In the genomic region with DNA sequence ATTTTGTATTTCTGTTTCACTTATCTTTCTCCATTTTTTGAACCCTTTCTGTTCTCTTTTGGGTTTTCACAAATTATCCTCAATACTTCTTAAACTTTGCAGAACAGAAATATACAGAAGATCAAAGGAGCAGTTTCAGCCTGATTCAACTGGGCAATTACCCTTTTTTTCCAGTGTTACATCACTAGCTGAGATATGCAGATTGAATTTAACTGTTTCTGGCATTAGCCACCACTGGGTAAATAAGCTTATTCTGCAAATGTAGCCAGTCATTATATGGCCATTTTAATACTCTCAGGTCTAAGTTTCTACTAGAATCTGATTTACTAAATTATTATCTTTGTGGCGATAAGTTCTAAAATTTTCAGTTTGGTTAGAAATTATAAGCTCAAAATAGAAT, we compare ENCODE assay signal across 19 cellular contexts.
DNase-seq lines count a peak whose midpoint lies in the region; ATAC-seq lines count a peak whose summit lies in the region.
"Had no signal": no experiment of that assay in that cellular context is flagged by ENCODE, and none has a peak within 500 bp of the region (broad histone marks: within the 10 kb centered on the region; RNA-seq: fewer than 3 reads in every experiment).

No MANE protein-coding gene starts in this region.

- H3K4me3 ChIP-seq in skeletal muscle satellite cell (ENCODE audit: low read length): no peak overlapping the region
- H3K4me3 ChIP-seq: cardiac muscle cell had no signal

- peaks cover 45% of the 10 kb centered on the region for H3K4me1 ChIP-seq in skeletal muscle satellite cell (ENCODE audit: control insufficient read depth, insufficient read depth, low read length)

- no peak overlapping the region for H3K4me2 ChIP-seq in skeletal muscle satellite cell (ENCODE audit: low read length)

- H3K9ac ChIP-seq in skeletal muscle satellite cell (ENCODE audit: low read depth, low read length): peak overlapping the region; percentile 22

- no peaks in the 10 kb centered on the region for H3K9me3 ChIP-seq in skeletal muscle satellite cell (replicated peaks; ENCODE audit: low read length)

- no peaks in the 10 kb centered on the region for H3K36me3 ChIP-seq in skeletal muscle satellite cell (ENCODE audit: insufficient read depth, low read length)
- H3K36me3 ChIP-seq: cardiac muscle cell had no signal

- no peaks in the 10 kb centered on the region for H3K27me3 ChIP-seq in skeletal muscle satellite cell (ENCODE audit: control insufficient read depth, insufficient read depth, low read length)
- H3K27me3 ChIP-seq: cardiac muscle cell had no signal

- DNase-seq in LHCN-M2 (ENCODE audit: low read depth): peak; percentile 33
- peak; percentile 6 for DNase-seq in amniotic stem cell (lab: John Stamatoyannopoulos, UW)
- DNase-seq in fibroblast of peridontal ligament (ENCODE audit: extremely low read depth): peak; percentile 86
- no peak for DNase-seq in hippocampal formation (lab: John Stamatoyannopoulos, UW)
- DNase-seq: activated CD4-positive, alpha-beta T cell treated with anti-CD3 and anti-CD28 coated beads for 1 hour; activated CD8-positive, alpha-beta memory T cell treated with anti-CD3 and anti-CD28 coated beads for 24 hours; DMS79 treated with DMSO at 0.1 percent for 48 hours; left colon; natural killer cell; NCI-H187; NCI-H226; NK-92 treated with Interleukin-12 subunit alpha and Interleukin-12 subunit beta, amount 100 ng/mL, for 24 hours; RPMI8226; small intestine; stimulated activated CD4-positive, alpha-beta T cell treated with anti-CD3 and anti-CD28 coated beads, Interleukin-4, amount 100 ng/mL, for 1 hour had no signal

- ATAC-seq in HG03460 (IDR thresholded peaks at IDR 0.05; ENCODE audit: unreplicated experiment) (no peak), GM19035 (IDR thresholded peaks at IDR 0.05; ENCODE audit: unreplicated experiment) (no peak)
- ATAC-seq: left colon, natural killer cell had no signal

Comparison
In these comparisons a context has a peak if more than half of its experiments do, and no peak if none do; other contexts are left out.
1. DNase-seq: peak in LHCN-M2 (single experiment), amniotic stem cell (single experiment) and fibroblast of peridontal ligament (single experiment); none in hippocampal formation (0 of 2).